14 cellular contexts compared by ENCODE assay signal in genomic region chr4:125321709-125322362, GRCh38. TPM values are rescaled to one million over a fixed set of nuclear protein-coding genes. Genes with fewer than 3 reads are reported as not detected.
DNase-seq lines count a peak whose midpoint lies in the region; ATAC-seq and TF ChIP-seq lines count a peak whose summit lies in the region.
"Had no signal": no experiment of that assay in that cellular context is flagged by ENCODE, and none has a peak within 500 bp of the region (broad histone marks: within the 10 kb centered on the region; RNA-seq: fewer than 3 reads in every experiment).

No MANE protein-coding gene starts in this region.

- H3K4me3 ChIP-seq in heart right ventricle, result peak overlapping the region in 8 of 10 donors; percentile 13 to 36 (median 30)

- peak overlapping the region in 8 of 10 donors; percentile 31 to 72 (median 50) for H3K27ac ChIP-seq in heart right ventricle

- no peaks in the 10 kb centered on the region for H3K27me3 Mint-ChIP-seq in natural killer cell treated with Interleukin-12 subunit alpha and Interleukin-12 subunit beta and Interleukin-15 and Interleukin-18, amount 100 ng/mL, for 72 hours

- H3K27ac Mint-ChIP-seq in natural killer cell treated with Interleukin-12 subunit alpha and Interleukin-12 subunit beta and Interleukin-15 and Interleukin-18, amount 100 ng/mL, for 72 hours, result no peak overlapping the region
- H3K27ac Mint-ChIP-seq: activated CD4-positive, alpha-beta memory T cell treated with anti-CD3 and anti-CD28 coated beads for 36 hours had no signal

- no peaks in the 10 kb centered on the region for H3K9me3 ChIP-seq in heart right ventricle

- H3K27me3 ChIP-seq in heart right ventricle, result peaks cover 0 to 13% (median 0%) of the 10 kb centered on the region in 7 donors

- H3K36me3 Mint-ChIP-seq in natural killer cell treated with Interleukin-12 subunit alpha and Interleukin-12 subunit beta and Interleukin-15 and Interleukin-18, amount 100 ng/mL, for 72 hours, result no peaks in the 10 kb centered on the region
- H3K36me3 Mint-ChIP-seq: activated CD4-positive, alpha-beta memory T cell treated with anti-CD3 and anti-CD28 coated beads for 36 hours had no signal

- H3K4me1 ChIP-seq in heart right ventricle, result peaks cover 4 to 88% (median 70%) of the 10 kb centered on the region in 9 donors

- ATAC-seq in heart right ventricle, result peak in 6 of 8 donors; percentile 29 to 55 (median 34)
- ATAC-seq in GM18502 (IDR thresholded peaks at IDR 0.05; ENCODE audit: poor library complexity, unreplicated experiment), result no peak
- no peak for ATAC-seq in natural killer cell treated with Interleukin-12 subunit alpha and Interleukin-12 subunit beta and Interleukin-15 and Interleukin-18, amount 100 ng/mL, for 72 hours
- ATAC-seq in HG03457 (IDR thresholded peaks at IDR 0.05; ENCODE audit: unreplicated experiment), result no peak

- H3K36me3 ChIP-seq in heart right ventricle, result peaks cover 0 to 14% (median 0%) of the 10 kb centered on the region in 9 donors

- H3K4me1 Mint-ChIP-seq in natural killer cell treated with Interleukin-12 subunit alpha and Interleukin-12 subunit beta and Interleukin-15 and Interleukin-18, amount 100 ng/mL, for 72 hours (ENCODE audit: low read depth in 2 of 2), result peaks cover 6 to 14% of the 10 kb centered on the region in 2 donors

- H3K9me3 Mint-ChIP-seq in natural killer cell treated with Interleukin-12 subunit alpha and Interleukin-12 subunit beta and Interleukin-15 and Interleukin-18, amount 100 ng/mL, for 72 hours, result no peaks in the 10 kb centered on the region
- H3K9me3 Mint-ChIP-seq: activated CD4-positive, alpha-beta memory T cell treated with anti-CD3 and anti-CD28 coated beads for 36 hours had no signal

- TF ChIP-seq CTCF in heart right ventricle (IDR thresholded peaks at IDR 0.05), result no peak

- H3K4me3 Mint-ChIP-seq in natural killer cell treated with Interleukin-12 subunit alpha and Interleukin-12 subunit beta and Interleukin-15 and Interleukin-18, amount 100 ng/mL, for 72 hours, result no peak overlapping the region
- H3K4me3 Mint-ChIP-seq: activated CD4-positive, alpha-beta memory T cell treated with anti-CD3 and anti-CD28 coated beads for 36 hours had no signal

- intact Hi-C loops in heart right ventricle (cut with DNase I), result loop anchor here in 1 of 10 donors (10.0 kb wide), 1 partner anchor 113 kb away; no protein-coding TSS in a partner anchor

- DNase-seq in EH (ENCODE audit: low read depth) (peak; percentile 81), amniotic epithelial cell (ENCODE audit: low read depth) (peak; percentile 64), heart right ventricle (no peak), renal cortical epithelial cell (ENCODE audit: low read depth) (peak; percentile 58), ureter (ENCODE audit: low spot score) (no peak)
- DNase-seq in natural killer cell treated with Interleukin-12 subunit alpha and Interleukin-12 subunit beta and Interleukin-15 and Interleukin-18, amount 100 ng/mL, for 72 hours (ENCODE audit: low spot score), result no peak
- DNase-seq: activated CD4-positive, alpha-beta memory T cell treated with anti-CD3 and anti-CD28 coated beads for 36 hours; cerebellar nuclear complex; DMS 273 treated with DMSO at 0.1 percent for 48 hours; left cardiac atrium; MV-4-11; stimulated activated CD4-positive, alpha-beta T cell treated with anti-CD3 and anti-CD28 coated beads, Interleukin-4, amount 100 ng/mL, for 24 hours had no signal

RNA-seq across cellular contexts. Expression of gene FAT4, which starts 7.1 kb away (rescaled TPM):
- total RNA-seq in heart right ventricle, result 10 to 100 TPM in 7 of 10 donors, 1 to 10 TPM in 3; 5.4 to 16.5 (median 11.6) TPM
- 1 to 10 TPM; 1.7 to 2.2 TPM for polyA plus RNA-seq in heart right ventricle
- 2.3 and 7.7 TPM in 2 replicates for total RNA-seq in renal cortical epithelial cell
- total RNA-seq in natural killer cell treated with Interleukin-12 subunit alpha and Interleukin-12 subunit beta and Interleukin-15 and Interleukin-18, amount 100 ng/mL, for 72 hours, result 1 to 10 TPM in 1 of 2 donors, under 1 TPM in 1; 0.33 to 1.4 TPM
- total RNA-seq in ureter, result 9.8 TPM
- total RNA-seq: activated CD4-positive, alpha-beta memory T cell treated with anti-CD3 and anti-CD28 coated beads for 36 hours had no signal

Comparison
In these comparisons a context has a peak if more than half of its experiments do, and no peak if none do; other contexts are left out.
1. DNase-seq: peak in EH (single experiment), amniotic epithelial cell (single experiment) and renal cortical epithelial cell (single experiment); none in heart right ventricle (0 of 2), natural killer cell treated with Interleukin-12 subunit alpha and Interleukin-12 subunit beta and Interleukin-15 and Interleukin-18, amount 100 ng/mL, for 72 hours (single experiment) and ureter (single experiment).
2. ATAC-seq: peak in heart right ventricle (6 of 8); none in GM18502 (single experiment), natural killer cell treated with Interleukin-12 subunit alpha and Interleukin-12 subunit beta and Interleukin-15 and Interleukin-18, amount 100 ng/mL, for 72 hours (0 of 2) and HG03457 (single experiment).